In the genomic region with DNA sequence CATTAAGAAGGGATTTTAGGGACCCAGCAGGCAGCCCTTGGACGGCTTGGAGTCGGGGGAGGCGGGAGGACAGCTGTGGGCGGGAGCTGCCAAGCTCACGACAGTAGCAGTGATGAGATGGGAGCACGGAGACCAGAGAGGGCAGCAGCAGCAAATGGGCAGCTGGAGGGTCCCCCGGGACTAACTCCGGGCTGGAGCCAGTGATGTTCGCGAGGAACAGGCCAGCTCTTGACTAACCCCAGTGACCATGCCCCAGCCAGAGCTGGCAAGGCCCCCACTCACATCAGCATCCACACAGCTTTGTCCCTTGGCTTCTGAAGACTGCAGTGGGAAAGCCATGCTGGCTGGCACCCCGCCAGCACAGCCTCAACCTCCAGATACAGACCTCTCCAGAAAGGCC, we compare ENCODE assay signal across 28 cellular contexts.
DNase-seq lines count a peak whose midpoint lies in the region; ATAC-seq and TF ChIP-seq lines count a peak whose summit lies in the region.
"Had no signal": no experiment of that assay in that cellular context is flagged by ENCODE, and none has a peak within 500 bp of the region (broad histone marks: within the 10 kb centered on the region; RNA-seq: fewer than 3 reads in every experiment).

No MANE protein-coding gene starts in this region.

- intact Hi-C loops in body of pancreas (cut with DNase I), result no loop called here
- intact Hi-C loops in heart left ventricle (cut with DNase I), result no loop called here

- DNase-seq in body of pancreas (no peak), heart left ventricle (peak in 3 of 5 donors; percentile 38 to 45 (median 43)), trophoblast cell (no peak), tibial nerve (ENCODE audit: low spot score in 2 of 2) (no peak), endothelial cell (ENCODE audit: low spot score) (no peak), GM10248 (ENCODE audit: extremely low spot score) (no peak)
- DNase-seq: activated CD4-positive, alpha-beta T cell treated with anti-CD3 and anti-CD28 coated beads, Interleukin-2, amount 50 U/mL, for 4 hours; activated naive CD4-positive, alpha-beta T cell treated with anti-CD3 and anti-CD28 coated beads, Interleukin-2, amount 50 U/mL, for 16 hours; CD4-positive, alpha-beta memory T cell; DMS153; foreskin fibroblast; IMR-90; islet precursor cell; NCI-H1105; NCI-H2029; NCI-H82; spleen; stimulated activated CD4-positive, alpha-beta T cell treated with anti-CD3 and anti-CD28 coated beads, Interleukin-4, amount 100 ng/mL, for 24 hours; stimulated activated naive CD4-positive, alpha-beta T cell treated with Interleukin-2 at 50 U/mL for 16 hours; T1000; thyroid gland had no signal

- no peak overlapping the region for H2BK120ac ChIP-seq in trophoblast cell (ENCODE audit: insufficient read depth, low read length, poor library complexity)

- POLR2A ChIA-PET in GM10248 (lab: Yijun Ruan, JAX), result no interaction called here

- peaks cover 28% of the 10 kb centered on the region for H3K27me3 Mint-ChIP-seq in endothelial cell (ENCODE audit: unreplicated experiment)
- H3K27me3 Mint-ChIP-seq: CD4-positive, alpha-beta memory T cell had no signal

- no peaks in the 10 kb centered on the region for H3K9me3 Mint-ChIP-seq in endothelial cell (ENCODE audit: unreplicated experiment)
- H3K9me3 Mint-ChIP-seq: activated T-helper 1 cell treated with anti-CD3 and anti-CD28 coated beads, Interleukin-12 subunit alpha, Interleukin-12 subunit beta, Interleukin-2, Interleukin-4 antibody, amounts not matched to agents 30 ng/mL and 10 ng/mL and 1 ng/mL, durations not matched to agents 14 hours and 24 hours and 36 hours; CD4-positive, alpha-beta memory T cell; central memory CD8-positive, alpha-beta T cell; neural crest cell; WTC11 had no signal

- no peak overlapping the region for H3K4me2 ChIP-seq in trophoblast cell (ENCODE audit: low read length)

- H3K27me3 ChIP-seq in body of pancreas (no peaks in the 10 kb centered on the region), heart left ventricle (no peaks in the 10 kb centered on the region), trophoblast cell (ENCODE audit: insufficient read depth, low read length) (no peaks in the 10 kb centered on the region), tibial nerve (no peaks in the 10 kb centered on the region)
- H3K27me3 ChIP-seq: spleen, thyroid gland had no signal

- H3K36me3 Mint-ChIP-seq in endothelial cell (ENCODE audit: low read depth, unreplicated experiment), result peaks cover 76% of the 10 kb centered on the region
- H3K36me3 Mint-ChIP-seq: CD4-positive, alpha-beta memory T cell had no signal

- no peak overlapping the region for H4K12ac ChIP-seq in trophoblast cell (ENCODE audit: low read depth, low read length)

- H3K4me1 ChIP-seq in body of pancreas, result no peaks in the 10 kb centered on the region
- H3K4me1 ChIP-seq in heart left ventricle, result peaks cover 0 to 20% (median 10%) of the 10 kb centered on the region in 12 donors
- H3K4me1 ChIP-seq in trophoblast cell (ENCODE audit: control insufficient read depth in 1 of 2, insufficient read depth in 2 of 2, low read length in 2 of 2), result peaks cover 11 to 16% of the 10 kb centered on the region in 2 experiments
- peaks cover 0 to 23% (median 4%) of the 10 kb centered on the region in 4 donors for H3K4me1 ChIP-seq in tibial nerve
- H3K4me1 ChIP-seq: prostate gland, thyroid gland had no signal

- no peak overlapping the region for H2AK5ac ChIP-seq in trophoblast cell (ENCODE audit: low read length)

- H3K4me3 ChIP-seq in body of pancreas (no peak overlapping the region), heart left ventricle (no peak overlapping the region), trophoblast cell (ENCODE audit: low read depth, low read length) (no peak overlapping the region), tibial nerve (no peak overlapping the region)
- H3K4me3 ChIP-seq: lung, prostate gland, spleen, thyroid gland had no signal

- H3K27ac ChIP-seq in body of pancreas (no peak overlapping the region), heart left ventricle (peak overlapping the region in 2 of 12 donors; percentile 7 to 19), trophoblast cell (ENCODE audit: low read depth, low read length) (no peak overlapping the region), tibial nerve (peak overlapping the region in 3 of 4 donors; percentile 11 to 70 (median 68))
- H3K27ac ChIP-seq: prostate gland, thyroid gland had no signal

- H3K9me3 ChIP-seq in body of pancreas (no peaks in the 10 kb centered on the region), heart left ventricle (no peaks in the 10 kb centered on the region), trophoblast cell (ENCODE audit: insufficient read depth, low read depth, low read length) (peaks cover 6% of the 10 kb centered on the region), tibial nerve (no peaks in the 10 kb centered on the region)
- H3K9me3 ChIP-seq: prostate gland, spleen, thyroid gland had no signal

- no peak overlapping the region for H2AFZ ChIP-seq in trophoblast cell (ENCODE audit: insufficient read depth, low read length, poor library complexity)

- H4K8ac ChIP-seq in trophoblast cell (ENCODE audit: low read depth, low read length), result no peak overlapping the region

- peaks cover 3% of the 10 kb centered on the region for H3K79me2 ChIP-seq in trophoblast cell (ENCODE audit: control insufficient read depth, insufficient read depth, low read length, poor library complexity)

- ATAC-seq in body of pancreas (peak; percentile 33), heart left ventricle (peak in 3 of 4 donors; percentile 16 to 21 (median 21)), HG02798 (IDR thresholded peaks at IDR 0.05; ENCODE audit: poor library complexity, unreplicated experiment) (no peak)
- ATAC-seq: WTC11 had no signal

- H2BK12ac ChIP-seq in trophoblast cell (ENCODE audit: low read length), result no peak overlapping the region

- H3K9ac ChIP-seq in trophoblast cell (ENCODE audit: low read length), result no peak overlapping the region

- peak overlapping the region; percentile 53 for H3K14ac ChIP-seq in trophoblast cell (ENCODE audit: low read length)

- H3K4me1 Mint-ChIP-seq in endothelial cell (ENCODE audit: unreplicated experiment), result peaks cover 14% of the 10 kb centered on the region
- H3K4me1 Mint-ChIP-seq: CD4-positive, alpha-beta memory T cell; central memory CD8-positive, alpha-beta T cell; neural crest cell had no signal

- TF ChIP-seq POLR2A in body of pancreas (IDR thresholded peaks at IDR 0.05), result no peak
- TF ChIP-seq POLR2A in heart left ventricle (IDR thresholded peaks at IDR 0.05), result no peak
- TF ChIP-seq POLR2A in tibial nerve (IDR thresholded peaks at IDR 0.05), result no peak

- peak overlapping the region; percentile 4 for H4K91ac ChIP-seq in trophoblast cell (ENCODE audit: low read depth, low read length)

- H3K23ac ChIP-seq in trophoblast cell (ENCODE audit: low read length), result no peak overlapping the region

- peaks cover 10% of the 10 kb centered on the region for H3K79me1 ChIP-seq in trophoblast cell (ENCODE audit: low read length)

- CTCF ChIA-PET in GM10248 (lab: Yijun Ruan, JAX), result interaction anchor here (0.7 to 2.1 kb wide), 3 partner anchors 21 to 72 kb away, joined by 3 to 7 read pairs (median 4); no protein-coding TSS in a partner anchor

- no peak overlapping the region for H2BK5ac ChIP-seq in trophoblast cell (ENCODE audit: low read depth, low read length, poor library complexity)

- WGBS in body of pancreas, 2 donors, result 81 to 89% methylated on average over 9 to 11 of the region's 11 CpGs
- WGBS in heart left ventricle, 4 donors, result 61 to 78% (median 73%) methylated on average over 11 of the region's 11 CpGs
- no CpG with 5 or more reads among the region's 11 CpGs for WGBS in trophoblast cell (ENCODE audit: extremely low coverage, insufficient coverage, insufficient read length)
- WGBS in tibial nerve, 2 donors, result 57 to 58% methylated on average over 11 of the region's 11 CpGs

- no peaks in the 10 kb centered on the region for H3K36me3 ChIP-seq in body of pancreas (replicated peaks in 1 of 2; ENCODE audit: insufficient read depth in 1 of 2, low read depth in 2 of 2)
- peaks cover 5 to 87% (median 79%) of the 10 kb centered on the region in 9 donors for H3K36me3 ChIP-seq in heart left ventricle
- peaks cover 72 to 82% of the 10 kb centered on the region in 2 experiments for H3K36me3 ChIP-seq in trophoblast cell (ENCODE audit: control insufficient read depth in 1 of 2, insufficient read depth in 2 of 2, low read length in 2 of 2)
- H3K36me3 ChIP-seq in tibial nerve, result peaks cover 0 to 90% (median 0%) of the 10 kb centered on the region in 3 donors
- H3K36me3 ChIP-seq: prostate gland had no signal

- TF ChIP-seq CTCF in body of pancreas (IDR thresholded peaks at IDR 0.05) (no peak), heart left ventricle (IDR thresholded peaks at IDR 0.05) (no peak), tibial nerve (IDR thresholded peaks at IDR 0.05) (no peak), endothelial cell (IDR thresholded peaks at IDR 0.05; ENCODE audit: unreplicated experiment) (no peak), GM10248 (IDR thresholded peaks at IDR 0.05; ENCODE audit: control extremely low read depth, extremely low read depth, low read depth, missing control alignments) (no peak)

- no peak overlapping the region for H3K4ac ChIP-seq in trophoblast cell (ENCODE audit: low read depth, low read length)

- no peak for TF ChIP-seq EP300 in tibial nerve (IDR thresholded peaks at IDR 0.05)

- no peak overlapping the region for H3K4me3 Mint-ChIP-seq in endothelial cell (ENCODE audit: unreplicated experiment)
- H3K4me3 Mint-ChIP-seq: activated T-helper 1 cell treated with anti-CD3 and anti-CD28 coated beads, Interleukin-12 subunit alpha, Interleukin-12 subunit beta, Interleukin-2, Interleukin-4 antibody, amounts not matched to agents 30 ng/mL and 10 ng/mL and 1 ng/mL, durations not matched to agents 14 hours and 24 hours and 36 hours; CD4-positive, alpha-beta memory T cell; central memory CD8-positive, alpha-beta T cell; neural crest cell; WTC11 had no signal

- H3K27ac Mint-ChIP-seq in endothelial cell (ENCODE audit: unreplicated experiment), result no peak overlapping the region
- H3K27ac Mint-ChIP-seq: activated T-helper 1 cell treated with anti-CD3 and anti-CD28 coated beads, Interleukin-12 subunit alpha, Interleukin-12 subunit beta, Interleukin-2, Interleukin-4 antibody, amounts not matched to agents 30 ng/mL and 10 ng/mL and 1 ng/mL, durations not matched to agents 14 hours and 24 hours and 36 hours; CD4-positive, alpha-beta memory T cell had no signal

- H3K18ac ChIP-seq in trophoblast cell (ENCODE audit: low read length), result no peak overlapping the region

Comparison
In these comparisons a context has a peak if more than half of its experiments do, and no peak if none do; other contexts are left out.
1. DNase-seq: peak in heart left ventricle (3 of 5); none in body of pancreas (0 of 4), trophoblast cell (0 of 2), tibial nerve (0 of 2), endothelial cell (single experiment) and GM10248 (single experiment).
2. H3K27ac ChIP-seq: peak in tibial nerve (3 of 4); none in body of pancreas (0 of 4) and trophoblast cell (single experiment).